15 cellular contexts compared by ENCODE assay signal in the genomic region with DNA sequence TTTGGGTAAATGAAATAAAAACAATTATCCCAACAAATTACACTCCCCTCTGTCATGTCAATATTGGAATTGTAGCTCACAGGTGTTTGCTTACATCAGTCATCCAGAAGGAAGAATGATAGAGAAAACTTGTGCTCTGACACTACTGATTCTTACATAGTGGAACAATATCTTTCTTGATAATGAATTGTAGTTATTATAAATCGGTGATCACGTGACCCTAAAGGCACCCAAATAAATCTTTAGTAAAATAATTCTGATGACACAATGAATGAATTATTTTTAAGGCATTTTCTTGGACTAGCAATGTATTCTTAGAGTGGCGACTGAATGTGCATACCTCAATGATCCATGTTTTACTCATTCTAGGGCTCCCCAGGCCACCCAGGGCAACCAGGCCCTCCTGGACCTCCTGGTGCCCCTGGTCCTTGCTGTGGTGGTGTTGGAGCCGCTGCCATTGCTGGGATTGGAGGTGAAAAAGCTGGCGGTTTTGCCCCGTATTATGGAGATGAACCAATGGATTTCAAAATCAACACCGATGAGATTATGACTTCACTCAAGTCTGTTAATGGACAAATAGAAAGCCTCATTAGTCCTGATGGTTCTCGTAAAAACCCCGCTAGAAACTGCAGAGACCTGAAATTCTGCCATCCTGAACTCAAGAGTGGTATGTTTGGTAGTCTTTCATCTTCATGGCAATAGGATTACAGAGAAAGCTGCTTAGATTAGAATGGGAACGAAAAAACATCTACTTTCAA. TPM values are rescaled to one million over a fixed set of nuclear protein-coding genes. Genes with fewer than 3 reads are reported as not detected.
"Had no signal": no experiment of that assay in that cellular context is flagged by ENCODE, and none has a peak within 500 bp of the region (broad histone marks: within the 10 kb centered on the region; RNA-seq: fewer than 3 reads in every experiment).

No MANE protein-coding gene starts in this region.

- ATAC-seq: activated CD4-positive, CD25-positive, alpha-beta regulatory T cell treated with anti-CD3 and anti-CD28 coated beads, Interleukin-2, amount 50 U/mL, for 24 hours; activated CD8-positive, alpha-beta memory T cell treated with anti-CD3 and anti-CD28 coated beads, Interleukin-2, amount 10 ng/mL, durations not matched to agents 7 days and 5 days; activated naive CD4-positive, alpha-beta T cell treated with anti-CD3 and anti-CD28 coated beads, Interleukin-2, amount 50 U/mL, for 72 hours; T-helper 17 cell had no signal

- H3K27ac ChIP-seq: brain microvascular endothelial cell, pancreas had no signal

- H3K9me3 ChIP-seq: pancreas had no signal

- DNase-seq: activated CD4-positive, alpha-beta T cell treated with anti-CD3 and anti-CD28 coated beads, Interleukin-2, amount 50 U/mL, for 4 hours; activated CD8-positive, alpha-beta memory T cell treated with anti-CD3 and anti-CD28 coated beads, Interleukin-2, amount 10 ng/mL, durations not matched to agents 7 days and 5 days; activated effector memory CD4-positive, alpha-beta T cell treated with anti-CD3 and anti-CD28 coated beads, Interleukin-2, amount 50 U/mL, for 16 hours; activated T-cell treated with anti-CD3 and anti-CD28 coated beads, Interleukin-2, amount 50 U/mL, for 24 hours; brain microvascular endothelial cell; hypothalamus; nephron progenitor cell; pancreas; stimulated activated CD4-positive, alpha-beta T cell treated with anti-CD3 and anti-CD28 coated beads, Interleukin-15, amount 100 ng/mL, for 24 hours; stimulated activated CD4-positive, alpha-beta T cell treated with anti-CD3 and anti-CD28 coated beads, Interleukin-4, amount 100 ng/mL, for 24 hours; T-helper 17 cell had no signal

- H3K36me3 ChIP-seq: pancreas had no signal

- H3K4me1 ChIP-seq: pancreas had no signal

- H3K4me3 ChIP-seq: lung, pancreas had no signal

- H3K27me3 ChIP-seq: brain microvascular endothelial cell, pancreas had no signal

RNA-seq across cellular contexts. Expression of a gene that starts 34.6 kb away (rescaled TPM):
- total RNA-seq: dermis microvascular lymphatic vessel endothelial cell had no signal
